In the genomic region with DNA sequence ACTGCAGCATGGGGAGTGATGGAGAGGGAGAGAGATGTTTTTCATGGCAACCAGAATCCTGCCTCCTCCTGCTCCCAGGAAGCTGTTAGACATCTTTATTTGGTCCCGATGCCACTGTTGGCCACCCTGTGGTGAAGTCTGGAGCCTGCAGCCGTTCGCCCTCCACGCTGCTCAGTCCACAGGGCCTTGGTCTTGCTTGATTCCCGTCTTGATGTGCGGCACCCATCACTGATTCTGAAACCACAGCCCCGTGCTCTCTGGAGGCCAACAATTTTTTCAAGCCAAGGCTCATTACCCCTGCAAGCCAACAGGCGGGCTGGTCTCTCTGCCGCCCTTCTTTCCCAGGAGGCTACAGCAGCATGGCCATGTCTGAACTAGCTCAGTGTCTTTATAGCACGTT, we compare ENCODE assay signal across 13 cellular contexts.
A peak's percentile ranks its signal among the peaks of the same experiment; 100 is the strongest.
DNase-seq lines count a peak whose midpoint lies in the region; ATAC-seq, FAIRE-seq and TF ChIP-seq lines count a peak whose summit lies in the region.
"Had no signal": no experiment of that assay in that cellular context is flagged by ENCODE, and none has a peak within 500 bp of the region (broad histone marks: within the 10 kb centered on the region; RNA-seq: fewer than 3 reads in every experiment).

No MANE protein-coding gene starts in this region.

- TF ChIP-seq CTCF in AG09319 (IDR thresholded peaks at IDR 0.05; ENCODE audit: low read depth, low read length), result peak; percentile 23

- FAIRE-seq in RCC 7860 (lab: Jason Lieb, UNC), result no peak
- FAIRE-seq in HTR-8/SVneo (lab: Jason Lieb, UNC), result no peak
- FAIRE-seq: G401.6 had no signal

- DNase-seq in AG09319 (ENCODE audit: extremely low read depth, low read depth) (no peak), RCC 7860 (ENCODE audit: low spot score) (peak; percentile 12), iPS DF 19.7 (ENCODE audit: low read depth, low spot score) (peak; percentile 17), HTR-8/SVneo (ENCODE audit: insufficient read length, low spot score) (no peak)
- no peak for DNase-seq in activated CD4-positive, alpha-beta T cell treated with anti-CD3 and anti-CD28 coated beads for 48 hours
- DNase-seq in activated CD8-positive, alpha-beta memory T cell treated with anti-CD3 and anti-CD28 coated beads, Interleukin-2, amount 50 U/mL, for 4 hours, result no peak
- DNase-seq: activated effector memory CD4-positive, alpha-beta T cell treated with Interleukin-2 at 50 U/mL for 16 hours; heart right ventricle; Right ventricle myocardium superior; sigmoid colon had no signal

- ATAC-seq in GM19468 (IDR thresholded peaks at IDR 0.05; ENCODE audit: extremely low read depth, unreplicated experiment), result peak; percentile 32
- ATAC-seq in HG02571 (IDR thresholded peaks at IDR 0.05; ENCODE audit: unreplicated experiment), result no peak

Comparison
In these comparisons a context has a peak if more than half of its experiments do, and no peak if none do; other contexts are left out.
1. DNase-seq: peak in RCC 7860 (single experiment) and iPS DF 19.7 (single experiment); none in AG09319 (single experiment), activated CD4-positive, alpha-beta T cell treated with anti-CD3 and anti-CD28 coated beads for 48 hours (single experiment), activated CD8-positive, alpha-beta memory T cell treated with anti-CD3 and anti-CD28 coated beads, Interleukin-2, amount 50 U/mL, for 4 hours (single experiment) and HTR-8/SVneo (single experiment).